8 cellular contexts compared by ENCODE assay signal in genomic region chr4:37603070-37603468, GRCh38.
A peak's percentile ranks its signal among the peaks of the same experiment; 100 is the strongest.
DNase-seq lines count a peak whose midpoint lies in the region; ATAC-seq and TF ChIP-seq lines count a peak whose summit lies in the region.

No MANE protein-coding gene starts in this region.

- no peaks in the 10 kb centered on the region for H3K9me3 Mint-ChIP-seq in activated T-cell treated with anti-CD3 and anti-CD28 coated beads, Interleukin-2, amount 50 U/mL, for 72 hours
- peaks cover 4% of the 10 kb centered on the region for H3K9me3 Mint-ChIP-seq in neural crest cell

- no peaks in the 10 kb centered on the region for H3K9me2 ChIP-seq in PC-3 (replicated peaks; ENCODE audit: low read length)

- H3K4me1 ChIP-seq in PC-3 (ENCODE audit: insufficient read depth, low read length): peaks cover 16% of the 10 kb centered on the region

- no peaks in the 10 kb centered on the region for H3K27me3 ChIP-seq in PC-3 (ENCODE audit: low read length)

- no peaks in the 10 kb centered on the region for H3K36me3 Mint-ChIP-seq in activated T-cell treated with anti-CD3 and anti-CD28 coated beads, Interleukin-2, amount 50 U/mL, for 72 hours (ENCODE audit: insufficient read depth in 2 of 2)
- H3K36me3 Mint-ChIP-seq in neural crest cell (ENCODE audit: low read depth): peaks cover 10% of the 10 kb centered on the region

- peaks cover 34% of the 10 kb centered on the region for H3K4me1 Mint-ChIP-seq in activated T-cell treated with anti-CD3 and anti-CD28 coated beads, Interleukin-2, amount 50 U/mL, for 72 hours (ENCODE audit: low read depth)
- peaks cover 23% of the 10 kb centered on the region for H3K4me1 Mint-ChIP-seq in neural crest cell

- no peak overlapping the region for H3K9ac ChIP-seq in PC-3 (ENCODE audit: low read length)

- no peaks in the 10 kb centered on the region for H3K36me3 ChIP-seq in PC-3 (ENCODE audit: low read depth, low read length)

- H2AFZ ChIP-seq in PC-3 (ENCODE audit: low read length): peak overlapping the region; percentile 38

- ATAC-seq in GM18907 (IDR thresholded peaks at IDR 0.05; ENCODE audit: unreplicated experiment) (peak; percentile 84), HG03521 (IDR thresholded peaks at IDR 0.05; ENCODE audit: unreplicated experiment) (peak; percentile 53), PC-3 (peak; percentile 87)
- ATAC-seq in activated T-cell treated with anti-CD3 and anti-CD28 coated beads, Interleukin-2, amount 50 U/mL, for 72 hours (replicated peaks in 1 of 2): peak; percentile 35 to 54
- peak; percentile 54 for ATAC-seq in stimulated activated naive CD8-positive, alpha-beta T cell treated with anti-CD3 and anti-CD28 coated beads, Interleukin-15, Interleukin-2, amounts not matched to agents 100 U/mL and 50 U/mL, for 24 hours

- H3K9me3 ChIP-seq in PC-3 (ENCODE audit: low read length): no peaks in the 10 kb centered on the region

- intact Hi-C loops in PC-3 (cut with micrococcal nuclease): loop anchor here (1.0 to 2.0 kb wide), 3 partner anchors 80 to 199 kb away; no protein-coding TSS in a partner anchor

- H3K27ac ChIP-seq in PC-3 (ENCODE audit: low read length): no peak overlapping the region

- H3K79me2 ChIP-seq in PC-3 (ENCODE audit: low read length): no peaks in the 10 kb centered on the region

- DNase-seq in AG09319 (ENCODE audit: extremely low read depth, low read depth) (peak; percentile 18), PC-3 (peak; percentile 72), fibroblast of gingiva (ENCODE audit: low read depth) (peak; percentile 66), neural crest cell (ENCODE audit: low read depth, low spot score) (peak; percentile 94)
- peak; percentile 72 to 85 for DNase-seq in activated T-cell treated with anti-CD3 and anti-CD28 coated beads, Interleukin-2, amount 50 U/mL, for 72 hours
- DNase-seq in stimulated activated naive CD8-positive, alpha-beta T cell treated with anti-CD3 and anti-CD28 coated beads, Interleukin-15, Interleukin-2, amounts not matched to agents 100 U/mL and 50 U/mL, for 24 hours: peak; percentile 84

- no peak overlapping the region for H3K27ac Mint-ChIP-seq in activated T-cell treated with anti-CD3 and anti-CD28 coated beads, Interleukin-2, amount 50 U/mL, for 72 hours
- H3K27ac Mint-ChIP-seq in neural crest cell (ENCODE audit: unreplicated experiment): no peak overlapping the region

- CTCF ChIA-PET in PC-3 (lab: Charles Lee): interaction anchor here (1.0 to 2.9 kb wide), 2 partner anchors 168 to 199 kb away, joined by 3 to 17 read pairs; no protein-coding TSS in a partner anchor

- no peaks in the 10 kb centered on the region for H3K27me3 Mint-ChIP-seq in activated T-cell treated with anti-CD3 and anti-CD28 coated beads, Interleukin-2, amount 50 U/mL, for 72 hours (ENCODE audit: low read depth)
- H3K27me3 Mint-ChIP-seq in neural crest cell (ENCODE audit: low read depth): no peaks in the 10 kb centered on the region

- no peaks in the 10 kb centered on the region for H4K20me1 ChIP-seq in PC-3 (ENCODE audit: low read length)

- H3F3A ChIP-seq in PC-3 (ENCODE audit: low read length, unreplicated experiment): no peaks in the 10 kb centered on the region

- TF ChIP-seq CTCF in AG09319 (IDR thresholded peaks at IDR 0.05; ENCODE audit: low read depth, low read length) (peak; percentile 99), PC-3 (conservative IDR thresholded peaks at IDR 0.05; ENCODE audit: low read depth, low read length) (peak; percentile 89), neural crest cell (conservative IDR thresholded peaks at IDR 0.05) (peak; percentile 95)

- H3K4me2 ChIP-seq in PC-3 (ENCODE audit: low read length): 0 out of 2 replicates have a peak overlapping the region, but pooled peaks have one; percentile 11

- H3K4me3 Mint-ChIP-seq in activated T-cell treated with anti-CD3 and anti-CD28 coated beads, Interleukin-2, amount 50 U/mL, for 72 hours: no peak overlapping the region
- no peak overlapping the region for H3K4me3 Mint-ChIP-seq in neural crest cell

- POLR2A ChIA-PET in PC-3 (lab: Charles Lee; ENCODE audit: unreplicated experiment): no interaction called here

- H3K4me3 ChIP-seq in PC-3 (ENCODE audit: low read length): no peak overlapping the region

- BruUV-seq in PC-3 (replicated peaks; lab: Mats Ljungman, UMichigan): no TSS peak

Comparison
In these comparisons a context has a peak if more than half of its experiments do, and no peak if none do; other contexts are left out.
1. DNase-seq: peak in every context shown above with its lines; median percentile 94 in neural crest cell; 84 in stimulated activated naive CD8-positive, alpha-beta T cell treated with anti-CD3 and anti-CD28 coated beads, Interleukin-15, Interleukin-2, amounts not matched to agents 100 U/mL and 50 U/mL, for 24 hours; 78 in activated T-cell treated with anti-CD3 and anti-CD28 coated beads, Interleukin-2, amount 50 U/mL, for 72 hours; 72 in PC-3; 66 in fibroblast of gingiva; 18 in AG09319.